In genomic region chr16:53056528-53056881, GRCh38 we compare ENCODE assay signal across 10 cellular contexts. TPM values are rescaled to one million over a fixed set of nuclear protein-coding genes. Genes with fewer than 3 reads are reported as not detected.
A peak's percentile ranks its signal among the peaks of the same experiment; 100 is the strongest.
DNase-seq lines count a peak whose midpoint lies in the region; ATAC-seq, FAIRE-seq and TF ChIP-seq lines count a peak whose summit lies in the region.
"Had no signal": no experiment of that assay in that cellular context is flagged by ENCODE, and none has a peak within 500 bp of the region (broad histone marks: within the 10 kb centered on the region; RNA-seq: fewer than 3 reads in every experiment).

No MANE protein-coding gene starts in this region.

- H3K27ac ChIP-seq in brain microvascular endothelial cell = peak overlapping the region; percentile 61
- H3K27ac ChIP-seq in effector memory CD4-positive, alpha-beta T cell (ENCODE audit: insufficient read depth, low read length, poor library complexity, severe bottlenecking) = no peak overlapping the region

- ATAC-seq in stimulated activated naive CD8-positive, alpha-beta T cell treated with anti-CD3 and anti-CD28 coated beads, Interleukin-15, Interleukin-2, amounts not matched to agents 100 U/mL and 50 U/mL, for 24 hours = no peak

- H3K27me3 ChIP-seq in brain microvascular endothelial cell (replicated peaks) = no peaks in the 10 kb centered on the region
- no peaks in the 10 kb centered on the region for H3K27me3 ChIP-seq in effector memory CD4-positive, alpha-beta T cell (replicated peaks; ENCODE audit: control insufficient read depth, insufficient read depth, low read length, poor library complexity, severe bottlenecking)

- FAIRE-seq in RCC 7860 (lab: Jason Lieb, UNC) = no peak
- FAIRE-seq: endometrium had no signal

- H3K4me1 Mint-ChIP-seq in stimulated activated naive CD8-positive, alpha-beta T cell treated with anti-CD3 and anti-CD28 coated beads, Interleukin-15, Interleukin-2, amounts not matched to agents 100 ng/mL and 50 ng/mL, for 24 hours (ENCODE audit: low read depth) = peaks cover 48% of the 10 kb centered on the region

- H3K4me3 Mint-ChIP-seq in stimulated activated naive CD8-positive, alpha-beta T cell treated with anti-CD3 and anti-CD28 coated beads, Interleukin-15, Interleukin-2, amounts not matched to agents 100 ng/mL and 50 ng/mL, for 24 hours = peak overlapping the region; percentile 92

- in situ Hi-C loops in brain microvascular endothelial cell (cut with HindIII; ENCODE audit: low pct_ligation_motif_present, low sequenced_read_pairs) = no loop called here

- peaks cover 13% of the 10 kb centered on the region for H3K4me1 ChIP-seq in effector memory CD4-positive, alpha-beta T cell (ENCODE audit: control insufficient read depth, insufficient read depth, low read length, poor library complexity, severe bottlenecking)

- DNase-seq in stimulated activated naive CD8-positive, alpha-beta T cell treated with anti-CD3 and anti-CD28 coated beads, Interleukin-15, Interleukin-2, amounts not matched to agents 100 U/mL and 50 U/mL, for 24 hours = no peak
- DNase-seq in brain microvascular endothelial cell = peak; percentile 83
- peak; percentile 73 to 83 for DNase-seq in lung microvascular endothelial cell (ENCODE audit: low read depth in 2 of 2)
- no peak for DNase-seq in OCI-M2 (lab: John Stamatoyannopoulos, UW; ENCODE audit: unreplicated experiment)
- DNase-seq in RCC 7860 (ENCODE audit: low spot score) = no peak
- no peak for DNase-seq in NCI-H2196 treated with DMSO at 0.1 percent for 48 hours (lab: John Stamatoyannopoulos, UW; ENCODE audit: unreplicated experiment)
- no peak for DNase-seq in effector memory CD4-positive, alpha-beta T cell
- DNase-seq: CD4-positive, alpha-beta T cell had no signal

- H3K36me3 ChIP-seq in brain microvascular endothelial cell (replicated peaks) = no peaks in the 10 kb centered on the region
- H3K36me3 ChIP-seq in effector memory CD4-positive, alpha-beta T cell (ENCODE audit: control insufficient read depth, insufficient read depth, low read length) = no peaks in the 10 kb centered on the region

- no peak overlapping the region for H3K4me3 ChIP-seq in brain microvascular endothelial cell (ENCODE audit: low read depth, low read length)
- no peak overlapping the region for H3K4me3 ChIP-seq in effector memory CD4-positive, alpha-beta T cell (ENCODE audit: insufficient read depth, low read depth, low read length, poor library complexity, severe bottlenecking)

- no peaks in the 10 kb centered on the region for H3K9me3 Mint-ChIP-seq in stimulated activated naive CD8-positive, alpha-beta T cell treated with anti-CD3 and anti-CD28 coated beads, Interleukin-15, Interleukin-2, amounts not matched to agents 100 ng/mL and 50 ng/mL, for 24 hours
- H3K9me3 Mint-ChIP-seq: CD4-positive, alpha-beta T cell had no signal

- peaks cover 4% of the 10 kb centered on the region for H3K27me3 Mint-ChIP-seq in stimulated activated naive CD8-positive, alpha-beta T cell treated with anti-CD3 and anti-CD28 coated beads, Interleukin-15, Interleukin-2, amounts not matched to agents 100 ng/mL and 50 ng/mL, for 24 hours
- H3K27me3 Mint-ChIP-seq: CD4-positive, alpha-beta T cell had no signal

- no peaks in the 10 kb centered on the region for H3K9me3 ChIP-seq in effector memory CD4-positive, alpha-beta T cell (ENCODE audit: control insufficient read depth, low read length)

- H3K36me3 Mint-ChIP-seq in stimulated activated naive CD8-positive, alpha-beta T cell treated with anti-CD3 and anti-CD28 coated beads, Interleukin-15, Interleukin-2, amounts not matched to agents 100 ng/mL and 50 ng/mL, for 24 hours (ENCODE audit: low read depth) = peaks cover 4% of the 10 kb centered on the region

- no peak overlapping the region for H3K27ac Mint-ChIP-seq in stimulated activated naive CD8-positive, alpha-beta T cell treated with anti-CD3 and anti-CD28 coated beads, Interleukin-15, Interleukin-2, amounts not matched to agents 100 ng/mL and 50 ng/mL, for 24 hours
- H3K27ac Mint-ChIP-seq: CD4-positive, alpha-beta T cell had no signal

- TF ChIP-seq CTCF in brain microvascular endothelial cell (IDR thresholded peaks at IDR 0.05; ENCODE audit: low read depth, low read length, missing control alignments) = no peak

RNA-seq across cellular contexts. Expression of gene CHD9, which starts 1.7 kb away (rescaled TPM):
- total RNA-seq in lung microvascular endothelial cell = 22.2 and 41.7 TPM in 2 replicates

RNA-seq across cellular contexts. Expression of gene CHD9NB, which starts 3.8 kb away (rescaled TPM):
- under 0.01 and 0.22 TPM in 2 replicates for total RNA-seq in lung microvascular endothelial cell
- total RNA-seq: CD4-positive, alpha-beta T cell had no signal

Comparison
In these comparisons a context has a peak if more than half of its experiments do, and no peak if none do; other contexts are left out.
1. DNase-seq: peak in brain microvascular endothelial cell (single experiment) and lung microvascular endothelial cell (2 of 2); none in stimulated activated naive CD8-positive, alpha-beta T cell treated with anti-CD3 and anti-CD28 coated beads, Interleukin-15, Interleukin-2, amounts not matched to agents 100 U/mL and 50 U/mL, for 24 hours (single experiment), OCI-M2 (single experiment), RCC 7860 (single experiment), NCI-H2196 treated with DMSO at 0.1 percent for 48 hours (single experiment) and effector memory CD4-positive, alpha-beta T cell (0 of 3).